Comparison of ENCODE assay signal across 10 cellular contexts in genomic region chr3:31004025-31004678, GRCh38.
DNase-seq lines count a peak whose midpoint lies in the region; ATAC-seq and TF ChIP-seq lines count a peak whose summit lies in the region.
"Had no signal": no experiment of that assay in that cellular context is flagged by ENCODE, and none has a peak within 500 bp of the region (broad histone marks: within the 10 kb centered on the region; RNA-seq: fewer than 3 reads in every experiment).

No MANE protein-coding gene starts in this region.

- H3K4me3 ChIP-seq in colonic mucosa, result no peak overlapping the region

- H3K4me1 Mint-ChIP-seq in activated T-cell treated with anti-CD3 and anti-CD28 coated beads, Interleukin-2, amount 50 U/mL, for 72 hours (ENCODE audit: low read depth), result peaks cover 13% of the 10 kb centered on the region
- H3K4me1 Mint-ChIP-seq in activated T-cell treated with anti-CD3 and anti-CD28 coated beads, Interleukin-2, amount 50 U/mL, for 4 hours (ENCODE audit: low read depth), result peaks cover 4% of the 10 kb centered on the region
- peaks cover 16% of the 10 kb centered on the region for H3K4me1 Mint-ChIP-seq in chondrocyte (ENCODE audit: low read depth)
- peaks cover 11% of the 10 kb centered on the region for H3K4me1 Mint-ChIP-seq in CD14-positive monocyte

- H3K36me3 ChIP-seq in colonic mucosa, result no peaks in the 10 kb centered on the region

- DNase-seq in activated T-cell treated with anti-CD3 and anti-CD28 coated beads, Interleukin-2, amount 50 U/mL, for 72 hours, result no peak
- DNase-seq in activated T-cell treated with anti-CD3 and anti-CD28 coated beads, Interleukin-2, amount 50 U/mL, for 4 hours, result no peak
- DNase-seq in chondrocyte (ENCODE audit: low spot score) (no peak), smooth muscle cell of the brain vasculature (ENCODE audit: low read depth, low spot score) (peak; percentile 53), CD14-positive monocyte (ENCODE audit: low spot score) (no peak), colonic mucosa (no peak)
- DNase-seq: activated CD8-positive, alpha-beta memory T cell treated with anti-CD3 and anti-CD28 coated beads, Interleukin-2, amount 10 ng/mL, durations not matched to agents 7 days and 5 days had no signal

- H3K9me3 ChIP-seq in colonic mucosa, result no peaks in the 10 kb centered on the region

- H3K9ac ChIP-seq in colonic mucosa (ENCODE audit: low read depth in 2 of 2, low read length in 2 of 2), result no peak overlapping the region

- no peaks in the 10 kb centered on the region for H3K27me3 Mint-ChIP-seq in activated T-cell treated with anti-CD3 and anti-CD28 coated beads, Interleukin-2, amount 50 U/mL, for 72 hours (ENCODE audit: low read depth)
- H3K27me3 Mint-ChIP-seq in activated T-cell treated with anti-CD3 and anti-CD28 coated beads, Interleukin-2, amount 50 U/mL, for 4 hours (ENCODE audit: low read depth), result no peaks in the 10 kb centered on the region
- H3K27me3 Mint-ChIP-seq in chondrocyte (ENCODE audit: low read depth), result no peaks in the 10 kb centered on the region
- peaks cover 0 to 3% (median 0%) of the 10 kb centered on the region in 3 donors for H3K27me3 Mint-ChIP-seq in CD14-positive monocyte (ENCODE audit: low read depth in 3 of 3)
- H3K27me3 Mint-ChIP-seq: activated CD8-positive, alpha-beta memory T cell treated with anti-CD3 and anti-CD28 coated beads, Interleukin-2, amount 10 ng/mL, durations not matched to agents 7 days and 5 days had no signal

- peak; percentile 53 to 84 for ATAC-seq in activated T-cell treated with anti-CD3 and anti-CD28 coated beads, Interleukin-2, amount 50 U/mL, for 72 hours (replicated peaks in 1 of 2)
- ATAC-seq in activated T-cell treated with anti-CD3 and anti-CD28 coated beads, Interleukin-2, amount 50 U/mL, for 4 hours, result no peak
- peak; percentile 57 for ATAC-seq in HG03196 (IDR thresholded peaks at IDR 0.05; ENCODE audit: unreplicated experiment)
- no peak for ATAC-seq in GM18519 (IDR thresholded peaks at IDR 0.05; ENCODE audit: low FRiP score, unreplicated experiment)
- ATAC-seq: activated CD8-positive, alpha-beta memory T cell treated with anti-CD3 and anti-CD28 coated beads, Interleukin-2, amount 10 ng/mL, durations not matched to agents 7 days and 5 days had no signal

- H3K9me3 Mint-ChIP-seq in activated T-cell treated with anti-CD3 and anti-CD28 coated beads, Interleukin-2, amount 50 U/mL, for 72 hours, result peaks cover 5 to 6% of the 10 kb centered on the region in 2 donors
- no peaks in the 10 kb centered on the region for H3K9me3 Mint-ChIP-seq in activated T-cell treated with anti-CD3 and anti-CD28 coated beads, Interleukin-2, amount 50 U/mL, for 4 hours
- H3K9me3 Mint-ChIP-seq in chondrocyte (ENCODE audit: low read depth), result no peaks in the 10 kb centered on the region
- H3K9me3 Mint-ChIP-seq in CD14-positive monocyte, result peaks cover 0 to 5% (median 2%) of the 10 kb centered on the region in 7 donors

- no peak for TF ChIP-seq CTCF in chondrocyte (IDR thresholded peaks at IDR 0.05)
- no peak for TF ChIP-seq CTCF in CD14-positive monocyte (IDR thresholded peaks at IDR 0.05)
- no peak for TF ChIP-seq CTCF in colonic mucosa (IDR thresholded peaks at IDR 0.05)

- no peak overlapping the region for H3K27ac ChIP-seq in colonic mucosa
- H3K27ac ChIP-seq: C4-2B had no signal

- H3K27ac Mint-ChIP-seq in activated T-cell treated with anti-CD3 and anti-CD28 coated beads, Interleukin-2, amount 50 U/mL, for 72 hours, result no peak overlapping the region
- H3K27ac Mint-ChIP-seq in chondrocyte (ENCODE audit: unreplicated experiment) (peak overlapping the region; percentile 76), CD14-positive monocyte (peak overlapping the region in 3 of 7 donors; percentile 7 to 52 (median 8))
- H3K27ac Mint-ChIP-seq: activated CD8-positive, alpha-beta memory T cell treated with anti-CD3 and anti-CD28 coated beads, Interleukin-2, amount 10 ng/mL, durations not matched to agents 7 days and 5 days had no signal

- H3K4me1 ChIP-seq in colonic mucosa, result no peaks in the 10 kb centered on the region

- H3K4me3 Mint-ChIP-seq in activated T-cell treated with anti-CD3 and anti-CD28 coated beads, Interleukin-2, amount 50 U/mL, for 72 hours, result no peak overlapping the region
- H3K4me3 Mint-ChIP-seq in activated T-cell treated with anti-CD3 and anti-CD28 coated beads, Interleukin-2, amount 50 U/mL, for 4 hours, result no peak overlapping the region
- no peak overlapping the region for H3K4me3 Mint-ChIP-seq in chondrocyte (ENCODE audit: unreplicated experiment)
- no peak overlapping the region for H3K4me3 Mint-ChIP-seq in CD14-positive monocyte
- H3K4me3 Mint-ChIP-seq: activated CD8-positive, alpha-beta memory T cell treated with anti-CD3 and anti-CD28 coated beads, Interleukin-2, amount 10 ng/mL, durations not matched to agents 7 days and 5 days had no signal

- no peaks in the 10 kb centered on the region for H3K36me3 Mint-ChIP-seq in activated T-cell treated with anti-CD3 and anti-CD28 coated beads, Interleukin-2, amount 50 U/mL, for 72 hours (ENCODE audit: insufficient read depth in 2 of 2)
- H3K36me3 Mint-ChIP-seq in activated T-cell treated with anti-CD3 and anti-CD28 coated beads, Interleukin-2, amount 50 U/mL, for 4 hours (ENCODE audit: insufficient read depth), result no peaks in the 10 kb centered on the region
- H3K36me3 Mint-ChIP-seq in chondrocyte (ENCODE audit: low read depth) (no peaks in the 10 kb centered on the region), CD14-positive monocyte (no peaks in the 10 kb centered on the region)
- H3K36me3 Mint-ChIP-seq: activated CD8-positive, alpha-beta memory T cell treated with anti-CD3 and anti-CD28 coated beads, Interleukin-2, amount 10 ng/mL, durations not matched to agents 7 days and 5 days had no signal

- no peaks in the 10 kb centered on the region for H3K27me3 ChIP-seq in colonic mucosa

- intact Hi-C loops in CD14-positive monocyte (cut with micrococcal nuclease), result no loop called here
- intact Hi-C loops in colonic mucosa (cut with DNase I), result no loop called here

Comparison
In these comparisons a context has a peak if more than half of its experiments do, and no peak if none do; other contexts are left out.
1. ATAC-seq: peak in activated T-cell treated with anti-CD3 and anti-CD28 coated beads, Interleukin-2, amount 50 U/mL, for 72 hours (2 of 2) and HG03196 (single experiment); none in activated T-cell treated with anti-CD3 and anti-CD28 coated beads, Interleukin-2, amount 50 U/mL, for 4 hours (0 of 2) and GM18519 (single experiment).